In the genomic region with DNA sequence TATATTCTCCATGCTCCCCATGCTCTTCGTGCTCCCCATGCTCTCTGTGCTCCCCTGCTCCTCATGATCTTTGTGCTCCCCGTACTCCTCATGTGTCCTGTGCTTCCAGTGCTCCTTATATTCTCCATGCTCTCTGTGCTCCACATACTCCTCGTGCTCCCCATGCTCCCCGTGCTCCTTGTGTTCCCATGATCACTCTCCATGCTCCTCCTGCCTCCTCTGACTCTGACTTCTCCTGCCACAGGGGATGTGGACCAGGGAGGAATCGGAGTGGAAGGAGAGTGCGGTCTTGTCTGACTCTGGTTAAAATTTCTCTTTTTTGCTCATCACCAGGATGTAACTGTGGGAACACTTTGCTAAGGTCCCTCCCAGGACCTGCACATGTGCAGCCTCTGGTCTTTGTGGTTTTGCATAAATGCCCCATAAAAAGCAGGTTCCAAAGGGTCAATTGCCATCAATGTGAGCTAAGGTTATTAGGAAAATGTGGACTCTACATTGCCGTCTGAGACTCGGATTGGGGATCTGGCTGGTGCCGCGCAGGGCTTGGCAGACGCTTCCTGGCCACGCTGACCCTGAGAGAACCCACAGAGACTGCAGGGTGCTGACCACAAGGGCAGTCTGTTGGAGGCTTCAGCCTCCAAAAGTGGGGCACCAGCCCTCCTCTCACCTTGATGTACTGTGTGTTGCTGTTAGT, we compare ENCODE assay signal across 21 cellular contexts. TPM values are rescaled to one million over a fixed set of nuclear protein-coding genes. Genes with fewer than 3 reads are reported as not detected.
DNase-seq lines count a peak whose midpoint lies in the region; ATAC-seq, FAIRE-seq and TF ChIP-seq lines count a peak whose summit lies in the region.
"Had no signal": no experiment of that assay in that cellular context is flagged by ENCODE, and none has a peak within 500 bp of the region (broad histone marks: within the 10 kb centered on the region; RNA-seq: fewer than 3 reads in every experiment).

No MANE protein-coding gene starts in this region.

- in situ Hi-C loops in HepG2 (cut with HindIII; ENCODE audit: extremely low pct_ligation_motif_present, low pct_unique_long_range_greater_than_20kb) = no loop called here

- H3K27ac ChIP-seq in WERI-Rb-1 = no peak overlapping the region
- no peak overlapping the region for H3K27ac ChIP-seq in HepG2 (ENCODE audit: extremely low read length, insufficient read depth, low read length)
- H3K27ac ChIP-seq: colonic mucosa, foreskin keratinocyte, transverse colon had no signal

- H2AFZ ChIP-seq in HepG2 (ENCODE audit: low read length) = no peak overlapping the region

- no peaks in the 10 kb centered on the region for H3K79me2 ChIP-seq in HepG2 (ENCODE audit: insufficient read depth, low read length)

- no peaks in the 10 kb centered on the region for H3K4me1 ChIP-seq in HepG2 (ENCODE audit: insufficient read depth, low read length)
- H3K4me1 ChIP-seq: foreskin keratinocyte had no signal

- BruUV-seq in HepG2 (replicated peaks; lab: Mats Ljungman, UMichigan) = no TSS peak

- no peaks in the 10 kb centered on the region for H3K36me3 ChIP-seq in WERI-Rb-1
- no peaks in the 10 kb centered on the region for H3K36me3 ChIP-seq in HepG2 (replicated peaks in 1 of 2; ENCODE audit: control insufficient read depth in 1 of 2, insufficient read depth in 2 of 2, low read length in 2 of 2)
- H3K36me3 ChIP-seq: colonic mucosa, transverse colon had no signal

- H3K9ac ChIP-seq in HepG2 (ENCODE audit: insufficient read depth, low read depth, low read length) = no peak overlapping the region

- intact Hi-C loops in HepG2 (cut with micrococcal nuclease; ENCODE audit: unreplicated experiment) = loop anchor here (10.0 kb wide), 1 partner anchor 730 kb away; the partner anchor contains the start of genes CCDC127 and SDHA

- H3K9me3 ChIP-seq in WERI-Rb-1 (ENCODE audit: severe bottlenecking) (no peaks in the 10 kb centered on the region), HepG2 (ENCODE audit: low read length) (no peaks in the 10 kb centered on the region)
- H3K9me3 ChIP-seq: colonic mucosa, transverse colon had no signal

- POLR2A ChIA-PET in HepG2 (lab: Yijun Ruan, JAX) = no interaction called here

- WGBS in HepG2 (ENCODE audit: low lambda C conversion rate) = 26% methylated on average over 6 of the region's 12 CpGs

- TF ChIP-seq EP300 in HepG2 (IDR thresholded peaks at IDR 0.05; ENCODE audit: low read depth in 2 of 2, low read length in 2 of 2) (no peak), HepG2 (CRISPR knock-in tag; IDR thresholded peaks at IDR 0.05; ENCODE audit: borderline replicate concordance) (no peak)

- no peak overlapping the region for H3K4me2 ChIP-seq in HepG2 (ENCODE audit: low read depth, low read length)

- no peak for TF ChIP-seq POLR2A in HepG2 (IDR thresholded peaks at IDR 0.05; ENCODE audit: insufficient read depth in 1 of 2, low read depth in 2 of 2, low read length in 2 of 2)

- FAIRE-seq in HepG2 (lab: Jason Lieb, UNC) = no peak
- FAIRE-seq: endothelial cell of umbilical vein, H1 had no signal

- H4K20me1 ChIP-seq in HepG2 (ENCODE audit: insufficient read depth, low read length) = no peaks in the 10 kb centered on the region; the same call in 1 of the 2 replicates

- no peak overlapping the region for H3K4me3 ChIP-seq in WERI-Rb-1 (ENCODE audit: low read depth, low read length)
- H3K4me3 ChIP-seq in HepG2 (replicated peaks in 1 of 3; ENCODE audit: insufficient read depth in 1 of 3, low read depth in 2 of 3, low read length in 3 of 3) = no peak overlapping the region
- H3K4me3 ChIP-seq: colonic mucosa, transverse colon had no signal

- peak; percentile 37 for DNase-seq in activated effector memory CD4-positive, alpha-beta T cell treated with anti-CD3 and anti-CD28 coated beads, Interleukin-2, amount 50 U/mL, for 16 hours
- DNase-seq in activated effector memory CD4-positive, alpha-beta T cell treated with Interleukin-2 at 50 U/mL for 16 hours = no peak
- DNase-seq in WERI-Rb-1 (peak; percentile 6), HepG2 (ENCODE audit: low spot score) (no peak), NCI-H82 (lab: John Stamatoyannopoulos, UW) (no peak), NCI-H2227 (lab: John Stamatoyannopoulos, UW; ENCODE audit: unreplicated experiment) (no peak), GM03348 (ENCODE audit: low spot score) (no peak)
- DNase-seq: activated CD4-positive, alpha-beta T cell treated with anti-CD3 and anti-CD28 coated beads, Interleukin-2, amount 50 U/mL, for 48 hours; activated T-cell treated with anti-CD3 and anti-CD28 coated beads, Interleukin-2, amount 50 U/mL, for 4 hours; CD4-positive, alpha-beta memory T cell; colonic mucosa; DMS79 treated with DMSO at 0.1 percent for 48 hours; foreskin keratinocyte; NCI-H226; NK-92 treated with Interleukin-12 subunit alpha and Interleukin-12 subunit beta, amount 100 ng/mL, for 24 hours; stimulated activated CD4-positive, alpha-beta T cell treated with anti-CD3 and anti-CD28 coated beads, Interleukin-15, amount 100 ng/mL, for 24 hours; transverse colon had no signal

- ATAC-seq in HepG2 = peak; percentile 18; the same call in 2 of the 3 replicates
- no peak for ATAC-seq in HG03097 (IDR thresholded peaks at IDR 0.05; ENCODE audit: low FRiP score, unreplicated experiment)
- ATAC-seq: activated T-cell treated with anti-CD3 and anti-CD28 coated beads, Interleukin-2, amount 50 U/mL, for 4 hours; stimulated activated memory B cell treated with anti-CD40 and anti-IgM and Interleukin-4, amounts not matched to agents 10 μg/mL and 1 μg/mL and 100 μg/mL, for 72 hours had no signal

- no peak for TF ChIP-seq CTCF in WERI-Rb-1 (IDR thresholded peaks at IDR 0.05; ENCODE audit: low read depth, low read length)
- TF ChIP-seq CTCF in HepG2 (CRISPR knock-in tag; IDR thresholded peaks at IDR 0.05) = no peak

- H3K27me3 ChIP-seq in WERI-Rb-1 (ENCODE audit: insufficient read depth, low read depth, severe bottlenecking) (no peaks in the 10 kb centered on the region), HepG2 (ENCODE audit: control insufficient read depth in 1 of 2, insufficient read depth in 2 of 2, low read length in 2 of 2) (peaks cover 20 to 56% of the 10 kb centered on the region in 2 experiments)

- CTCF ChIA-PET in HepG2 (lab: Yijun Ruan, JAX; ENCODE audit: low intra/inter-chr PET ratio, low total read pairs) = no interaction called here

- TF ChIP-seq RAD21 in HepG2 (CRISPR knock-in tag; IDR thresholded peaks at IDR 0.05) = no peak

TF ChIP-seq in HepG2, 621 proteins besides CTCF, POLR2A, EP300 and RAD21 (continues in another document):
- peak; percentile 78 for TF ChIP-seq ZNF263 (CRISPR knock-in tag; IDR thresholded peaks at IDR 0.05)

RNA-seq across cellular contexts. Expression of gene TRIP13, which starts 52.5 kb away (rescaled TPM):
- 33.0 and 39.5 TPM in 2 replicates for total RNA-seq in HepG2 (2016; rRNA removed; fragmentation: Illumina TruSeq; extraction: Trizol)
- total RNA-seq in HepG2 (2016; cell fraction: cytosol; rRNA removed; fragmentation: Illumina TruSeq; extraction: Trizol; ENCODE audit: low read depth) = 8.1 and 9.8 TPM in 2 replicates
- 33.0 and 42.4 TPM in 2 replicates for total RNA-seq in HepG2 (2016; cell fraction: insoluble cytoplasmic fraction; rRNA removed; fragmentation: Illumina TruSeq; extraction: Trizol)
- total RNA-seq in HepG2 (2016; cell fraction: membrane; rRNA removed; fragmentation: Illumina TruSeq; extraction: Trizol) = 19.4 and 20.2 TPM in 2 replicates
- 18.6 TPM in 2 replicates for total RNA-seq in HepG2 (2016; cell fraction: nucleus; rRNA removed; fragmentation: Illumina TruSeq; extraction: Trizol)
- polyA plus RNA-seq in HepG2 (2011; rRNA removed) = 12.8 and 13.5 TPM in 2 replicates
- 6.1 and 7.0 TPM in 2 replicates for polyA plus RNA-seq in HepG2 (2011; cell fraction: cytosol; rRNA removed)
- polyA plus RNA-seq in HepG2 (2011; cell fraction: nucleus; rRNA removed) = 11.6 and 18.6 TPM in 2 replicates
- 6.5 and 11.3 TPM in 2 replicates for polyA plus RNA-seq in HepG2 (2012)
- 4.9 and 6.9 TPM in 2 replicates for polyA plus RNA-seq in HepG2 (2016; cell fraction: cytosol; fragmentation: Illumina TruSeq; extraction: Trizol; ENCODE audit: low read depth)
- 44.2 and 47.5 TPM in 2 replicates for polyA plus RNA-seq in HepG2 (2016; cell fraction: insoluble cytoplasmic fraction; fragmentation: Illumina TruSeq; extraction: Trizol; ENCODE audit: low read depth)
- polyA plus RNA-seq in HepG2 (2016; cell fraction: membrane; fragmentation: Illumina TruSeq; extraction: Trizol; ENCODE audit: low read depth) = 13.5 and 13.6 TPM in 2 replicates
- 42.0 and 45.8 TPM in 2 replicates for polyA plus RNA-seq in HepG2 (2016; cell fraction: nucleus; fragmentation: Illumina TruSeq; extraction: Trizol; ENCODE audit: insufficient read depth, low read depth)
- 6.3 and 101 TPM in 2 replicates for polyA minus RNA-seq in HepG2 (2011; rRNA and poly(A)+ RNA removed; ENCODE audit: low replicate concordance)
- 4.5 and 11.3 TPM in 2 replicates for polyA minus RNA-seq in HepG2 (2011; cell fraction: cytosol; rRNA and poly(A)+ RNA removed)
- 9.2 and 11.7 TPM in 2 replicates for polyA minus RNA-seq in HepG2 (2011; cell fraction: nucleus; rRNA and poly(A)+ RNA removed)

RNA-seq across cellular contexts. Expression of gene BRD9, which starts 52.5 kb away (rescaled TPM):
- total RNA-seq in HepG2 (2016; rRNA removed; fragmentation: Illumina TruSeq; extraction: Trizol) = 20.7 and 22.9 TPM in 2 replicates
- total RNA-seq in HepG2 (2016; cell fraction: cytosol; rRNA removed; fragmentation: Illumina TruSeq; extraction: Trizol; ENCODE audit: low read depth) = 6.6 and 8.1 TPM in 2 replicates
- 18.6 and 24.6 TPM in 2 replicates for total RNA-seq in HepG2 (2016; cell fraction: insoluble cytoplasmic fraction; rRNA removed; fragmentation: Illumina TruSeq; extraction: Trizol)
- 10.4 and 11.6 TPM in 2 replicates for total RNA-seq in HepG2 (2016; cell fraction: membrane; rRNA removed; fragmentation: Illumina TruSeq; extraction: Trizol)
- 30.9 and 31.0 TPM in 2 replicates for total RNA-seq in HepG2 (2016; cell fraction: nucleus; rRNA removed; fragmentation: Illumina TruSeq; extraction: Trizol)
- polyA plus RNA-seq in HepG2 (2011; rRNA removed) = 5.2 and 6.3 TPM in 2 replicates
- polyA plus RNA-seq in HepG2 (2011; cell fraction: cytosol; rRNA removed) = 4.5 and 4.6 TPM in 2 replicates
- polyA plus RNA-seq in HepG2 (2011; cell fraction: nucleus; rRNA removed) = 36.0 and 39.4 TPM in 2 replicates
- 10.7 and 10.9 TPM in 2 replicates for polyA plus RNA-seq in HepG2 (2012)
- 2.4 and 2.5 TPM in 2 replicates for polyA plus RNA-seq in HepG2 (2016; cell fraction: cytosol; fragmentation: Illumina TruSeq; extraction: Trizol; ENCODE audit: low read depth)
- 17.6 and 19.2 TPM in 2 replicates for polyA plus RNA-seq in HepG2 (2016; cell fraction: insoluble cytoplasmic fraction; fragmentation: Illumina TruSeq; extraction: Trizol; ENCODE audit: low read depth)
- 4.9 and 5.4 TPM in 2 replicates for polyA plus RNA-seq in HepG2 (2016; cell fraction: membrane; fragmentation: Illumina TruSeq; extraction: Trizol; ENCODE audit: low read depth)
- polyA plus RNA-seq in HepG2 (2016; cell fraction: nucleus; fragmentation: Illumina TruSeq; extraction: Trizol; ENCODE audit: insufficient read depth, low read depth) = 65.1 and 68.5 TPM in 2 replicates
- 15.9 and 73.1 TPM in 2 replicates for polyA minus RNA-seq in HepG2 (2011; rRNA and poly(A)+ RNA removed; ENCODE audit: low replicate concordance)
- polyA minus RNA-seq in HepG2 (2011; cell fraction: cytosol; rRNA and poly(A)+ RNA removed) = 4.1 and 5.6 TPM in 2 replicates
- 30.7 and 34.1 TPM in 2 replicates for polyA minus RNA-seq in HepG2 (2011; cell fraction: nucleus; rRNA and poly(A)+ RNA removed)

Comparison
In these comparisons a context has a peak if more than half of its experiments do, and no peak if none do; other contexts are left out.
1. DNase-seq: peak in activated effector memory CD4-positive, alpha-beta T cell treated with anti-CD3 and anti-CD28 coated beads, Interleukin-2, amount 50 U/mL, for 16 hours (single experiment) and WERI-Rb-1 (single experiment); none in activated effector memory CD4-positive, alpha-beta T cell treated with Interleukin-2 at 50 U/mL for 16 hours (single experiment), HepG2 (single experiment), NCI-H82 (single experiment), NCI-H2227 (single experiment) and GM03348 (single experiment).